In genomic region chr19:49889687-49890348, GRCh38 we compare ENCODE assay signal across 8 cellular contexts. TPM values are rescaled to one million over a fixed set of nuclear protein-coding genes. Genes with fewer than 3 reads are reported as not detected.
DNase-seq lines count a peak whose midpoint lies in the region; ATAC-seq and TF ChIP-seq lines count a peak whose summit lies in the region.

No MANE protein-coding gene starts in this region.

- H3K4me1 ChIP-seq in PC-9 (replicated peaks; ENCODE audit: insufficient read depth) (no peaks in the 10 kb centered on the region; the same call in 1 of the 2 replicates), cardiac muscle cell (ENCODE audit: low read depth) (no peaks in the 10 kb centered on the region), prostate gland (replicated peaks) (no peaks in the 10 kb centered on the region), urinary bladder (ENCODE audit: insufficient read depth) (no peaks in the 10 kb centered on the region)

- H3F3A ChIP-seq in PC-9 (ENCODE audit: insufficient read depth, low read depth): peaks cover 29% of the 10 kb centered on the region; the same call in 1 of the 2 replicates

- WGBS in prostate gland: 46% methylated on average over 32 of the region's 71 CpGs
- WGBS in urinary bladder: 19% methylated on average over 71 of the region's 71 CpGs

- peaks cover 14% of the 10 kb centered on the region for H3K4me1 Mint-ChIP-seq in activated naive CD4-positive, alpha-beta T cell treated with anti-CD3 and anti-CD28 coated beads, Interleukin-2, amount 10 ng/mL, durations not matched to agents 7 days and 5 days

- peak overlapping the region; percentile 81 for H2AFZ ChIP-seq in PC-9

- no peaks in the 10 kb centered on the region for H3K36me3 ChIP-seq in PC-9 (ENCODE audit: low read depth)
- H3K36me3 ChIP-seq in cardiac muscle cell: peaks cover 3% of the 10 kb centered on the region
- peaks cover 0 to under 1% of the 10 kb centered on the region in 2 donors for H3K36me3 ChIP-seq in prostate gland
- H3K36me3 ChIP-seq in urinary bladder (ENCODE audit: insufficient read depth): peaks cover 2% of the 10 kb centered on the region

- H3K36me3 Mint-ChIP-seq in activated naive CD4-positive, alpha-beta T cell treated with anti-CD3 and anti-CD28 coated beads, Interleukin-2, amount 10 ng/mL, durations not matched to agents 7 days and 5 days: peaks cover 13% of the 10 kb centered on the region

- H3K27ac ChIP-seq in PC-9 (no peak overlapping the region), cardiac muscle cell (no peak overlapping the region), prostate gland (no peak overlapping the region), urinary bladder (ENCODE audit: low read depth) (no peak overlapping the region)

- no peak for ATAC-seq in HG02970 (IDR thresholded peaks at IDR 0.05; ENCODE audit: low FRiP score, unreplicated experiment)

- POLR2A ChIA-PET in GM10248 (lab: Yijun Ruan, JAX): interaction anchor here (1.0 to 1.2 kb wide), 3 partner anchors 13 to 40 kb away, joined by 4 to 9 read pairs (median 8); partner anchors contain the start of genes AKT1S1, ATF5, NUP62 and TBC1D17
- POLR2A ChIA-PET in PC-9 (lab: Charles Lee; ENCODE audit: unreplicated experiment): interaction anchor here (0.6 kb wide), 1 partner anchor 20 kb away, joined by 16 read pairs; no protein-coding TSS in a partner anchor

- H3K9me3 ChIP-seq in PC-9 (ENCODE audit: insufficient read depth, low read depth) (no peaks in the 10 kb centered on the region), cardiac muscle cell (ENCODE audit: low read depth) (no peaks in the 10 kb centered on the region), prostate gland (no peaks in the 10 kb centered on the region)

- no peaks in the 10 kb centered on the region for H4K20me1 ChIP-seq in PC-9 (ENCODE audit: insufficient read depth)

- peak overlapping the region; percentile 66 for H3K4me3 Mint-ChIP-seq in activated naive CD4-positive, alpha-beta T cell treated with anti-CD3 and anti-CD28 coated beads, Interleukin-2, amount 10 ng/mL, durations not matched to agents 7 days and 5 days

- H3K79me2 ChIP-seq in PC-9 (ENCODE audit: low read depth): no peaks in the 10 kb centered on the region

- H3K27me3 ChIP-seq in PC-9 (ENCODE audit: insufficient read depth, low read depth) (no peaks in the 10 kb centered on the region), cardiac muscle cell (no peaks in the 10 kb centered on the region), prostate gland (replicated peaks; ENCODE audit: insufficient read depth) (no peaks in the 10 kb centered on the region)

- no TSS peak for BruUV-seq in PC-9 (replicated peaks; lab: Mats Ljungman, UMichigan)

- TF ChIP-seq POLR2A in prostate gland (IDR thresholded peaks at IDR 0.05): no peak

- H3K9me3 Mint-ChIP-seq in activated naive CD4-positive, alpha-beta T cell treated with anti-CD3 and anti-CD28 coated beads, Interleukin-2, amount 10 ng/mL, durations not matched to agents 7 days and 5 days: no peaks in the 10 kb centered on the region

- H3K4me2 ChIP-seq in PC-9: peak overlapping the region; percentile 93

- peak; percentile 60 for DNase-seq in GM10248 (ENCODE audit: extremely low spot score)
- DNase-seq in PC-9: peak; percentile 34 to 74
- DNase-seq in activated naive CD4-positive, alpha-beta T cell treated with anti-CD3 and anti-CD28 coated beads, Interleukin-2, amount 10 ng/mL, durations not matched to agents 7 days and 5 days: peak; percentile 83
- DNase-seq in cardiac muscle cell (ENCODE audit: low read depth in 1 of 2, low spot score in 1 of 2): peak; percentile 77 to 85
- DNase-seq in prostate gland (ENCODE audit: low spot score): peak; percentile 51
- DNase-seq in putamen (ENCODE audit: low spot score): no peak

- peak overlapping the region; percentile 45 for H3K27ac Mint-ChIP-seq in activated naive CD4-positive, alpha-beta T cell treated with anti-CD3 and anti-CD28 coated beads, Interleukin-2, amount 10 ng/mL, durations not matched to agents 7 days and 5 days

- peaks cover 38% of the 10 kb centered on the region for H3K27me3 Mint-ChIP-seq in activated naive CD4-positive, alpha-beta T cell treated with anti-CD3 and anti-CD28 coated beads, Interleukin-2, amount 10 ng/mL, durations not matched to agents 7 days and 5 days

- CTCF ChIA-PET in GM10248 (lab: Yijun Ruan, JAX): interaction anchor here (0.9 to 2.0 kb wide), 8 partner anchors 10 to 38 kb away, joined by 3 to 10 read pairs (median 4); partner anchors contain the start of genes AKT1S1 and TBC1D17
- CTCF ChIA-PET in PC-9 (lab: Charles Lee): no interaction called here
- CTCF ChIA-PET in activated naive CD4-positive, alpha-beta T cell treated with anti-CD3 and anti-CD28 coated beads, Interleukin-2, amount 10 ng/mL, durations not matched to agents 7 days and 5 days (lab: Charles Lee): interaction anchor here (0.5 to 0.9 kb wide), 2 partner anchors 25 to 28 kb away, joined by 3 read pairs; no protein-coding TSS in a partner anchor

- no peaks in the 10 kb centered on the region for H3K9me2 ChIP-seq in PC-9 (ENCODE audit: insufficient read depth)

- H3K4me3 ChIP-seq in PC-9 (peak overlapping the region; percentile 57), cardiac muscle cell (peak overlapping the region; percentile 13), prostate gland (peak overlapping the region in 1 of 2 donors; percentile 17), urinary bladder (ENCODE audit: low read depth, low read length) (peak overlapping the region; percentile 11)

- peak; percentile 79 for TF ChIP-seq CTCF in GM10248 (IDR thresholded peaks at IDR 0.05; ENCODE audit: control extremely low read depth, extremely low read depth, low read depth, missing control alignments)
- peak; percentile 77 for TF ChIP-seq CTCF in PC-9 (conservative IDR thresholded peaks at IDR 0.05)
- peak; percentile 70 for TF ChIP-seq CTCF in cardiac muscle cell (IDR thresholded peaks at IDR 0.05; ENCODE audit: low read depth, low read length)
- peak in 3 of 4 experiments; percentile 58 to 83 (median 65) for TF ChIP-seq CTCF in prostate gland (IDR thresholded peaks at IDR 0.05)

- intact Hi-C loops in PC-9 (cut with micrococcal nuclease; ENCODE audit: unreplicated experiment): no loop called here
- intact Hi-C loops in prostate gland (cut with DNase I): no loop called here

RNA-seq across cellular contexts. Expression of gene IL4I1, which starts 6.9 kb away (rescaled TPM):
- total RNA-seq in PC-9 (2021): 0.85 TPM in 1 of 2 replicates, not detected in the other
- 0.63 TPM in 1 of 2 replicates, not detected in the other for total RNA-seq in cardiac muscle cell
- polyA plus RNA-seq in cardiac muscle cell: 0.40 TPM in 1 of 2 replicates, not detected in the other
- 1 to 10 TPM in 1 of 2 donors, under 1 TPM in 1; 0.14 to 2.5 TPM for total RNA-seq in prostate gland
- total RNA-seq in urinary bladder: 0.58 TPM
- 1.4 TPM for polyA plus RNA-seq in urinary bladder

RNA-seq across cellular contexts. Expression of gene TBC1D17, which starts 12.3 kb away (rescaled TPM):
- total RNA-seq in PC-9 (2021) (52.1 and 62.3 TPM in 2 replicates), cardiac muscle cell (25.4 and 26.8 TPM in 2 replicates), prostate gland (10 to 100 TPM; 33.0 to 51.4 TPM), urinary bladder (8.5 TPM)
- polyA plus RNA-seq in cardiac muscle cell (38.0 and 52.5 TPM in 2 replicates), urinary bladder (74.6 TPM)

RNA-seq across cellular contexts. Expression of gene AKT1S1, which starts 12.7 kb away (rescaled TPM):
- 109 and 143 TPM in 2 replicates for total RNA-seq in PC-9 (2021)
- 27.5 and 36.9 TPM in 2 replicates for total RNA-seq in cardiac muscle cell
- polyA plus RNA-seq in cardiac muscle cell: 45.4 and 66.2 TPM in 2 replicates
- total RNA-seq in prostate gland: 10 to 100 TPM; 27.6 to 30.2 TPM
- total RNA-seq in urinary bladder: 4.7 TPM
- polyA plus RNA-seq in urinary bladder: 55.0 TPM

RNA-seq across cellular contexts. Expression of gene PNKP, which starts 22.4 kb away (rescaled TPM):
- total RNA-seq in PC-9 (2021) (82.7 and 85.6 TPM in 2 replicates), cardiac muscle cell (73.8 and 74.5 TPM in 2 replicates), prostate gland (100 to 1,000 TPM in 1 of 2 donors, 10 to 100 TPM in 1; 64.9 to 128 TPM), urinary bladder (28.4 TPM)
- polyA plus RNA-seq in cardiac muscle cell (69.7 and 98.4 TPM in 2 replicates), urinary bladder (31.4 TPM)

RNA-seq across cellular contexts. Expression of gene PTOV1, which starts 38.9 kb away (rescaled TPM):
- total RNA-seq in PC-9 (2021) (151 and 155 TPM in 2 replicates), cardiac muscle cell (290 and 380 TPM in 2 replicates), prostate gland (100 to 1,000 TPM; 179 to 252 TPM), urinary bladder (46.1 TPM)
- polyA plus RNA-seq in cardiac muscle cell (445 and 583 TPM in 2 replicates), urinary bladder (121 TPM)
